In genomic region chr19:19053508-19054314, GRCh38 we compare ENCODE assay signal across 7 cellular contexts. TPM values are rescaled to one million over a fixed set of nuclear protein-coding genes. Genes with fewer than 3 reads are reported as not detected.
DNase-seq lines count a peak whose midpoint lies in the region; ATAC-seq and TF ChIP-seq lines count a peak whose summit lies in the region.

No MANE protein-coding gene starts in this region.

- H3K27ac ChIP-seq in esophagus muscularis mucosa (replicated peaks in 1 of 4) (no peak overlapping the region), upper lobe of left lung (no peak overlapping the region)

- ATAC-seq in upper lobe of left lung (ENCODE audit: low FRiP score in 2 of 2), result peak in 1 of 2 donors; percentile 62
- ATAC-seq in GM18517 (IDR thresholded peaks at IDR 0.05; ENCODE audit: unreplicated experiment), result no peak

- DNase-seq in GM12865 (ENCODE audit: low read depth) (peak; percentile 73), NCI-H1105 (lab: John Stamatoyannopoulos, UW) (peak; percentile 3), esophagus muscularis mucosa (ENCODE audit: extremely low spot score) (no peak), upper lobe of left lung (peak; percentile 58 to 78)
- peak; percentile 84 for DNase-seq in activated CD8-positive, alpha-beta memory T cell treated with anti-CD3 and anti-CD28 coated beads, Interleukin-2, amount 50 U/mL, for 48 hours

- H3K9me3 ChIP-seq in esophagus muscularis mucosa (no peaks in the 10 kb centered on the region), upper lobe of left lung (no peaks in the 10 kb centered on the region)

- no peak overlapping the region for H3K4me3 ChIP-seq in GM12865 (ENCODE audit: low read depth, low read length)
- H3K4me3 ChIP-seq in esophagus muscularis mucosa, result no peak overlapping the region
- no peak overlapping the region for H3K4me3 ChIP-seq in upper lobe of left lung

- no peak for TF ChIP-seq POLR2A in esophagus muscularis mucosa (IDR thresholded peaks at IDR 0.05; ENCODE audit: low read depth)
- TF ChIP-seq POLR2A in upper lobe of left lung (IDR thresholded peaks at IDR 0.05), result no peak

- H3K27me3 ChIP-seq in esophagus muscularis mucosa (no peaks in the 10 kb centered on the region), upper lobe of left lung (no peaks in the 10 kb centered on the region)

- H3K27ac Mint-ChIP-seq in nephron, result no peak overlapping the region

- TF ChIP-seq EP300 in esophagus muscularis mucosa (IDR thresholded peaks at IDR 0.05) (no peak), upper lobe of left lung (IDR thresholded peaks at IDR 0.05) (no peak)

- peaks cover 42 to 93% (median 77%) of the 10 kb centered on the region in 4 donors for H3K36me3 ChIP-seq in esophagus muscularis mucosa
- peaks cover 8 to 82% (median 51%) of the 10 kb centered on the region in 4 donors for H3K36me3 ChIP-seq in upper lobe of left lung

- H3K4me3 Mint-ChIP-seq in nephron, result no peak overlapping the region

- WGBS in esophagus muscularis mucosa, result 84% methylated on average over 16 of the region's 25 CpGs
- WGBS in upper lobe of left lung, 2 donors, result 87 to 92% methylated on average over 25 of the region's 25 CpGs

- no peaks in the 10 kb centered on the region for H3K9me3 Mint-ChIP-seq in nephron

- H3K4me1 ChIP-seq in esophagus muscularis mucosa, result no peaks in the 10 kb centered on the region
- H3K4me1 ChIP-seq in upper lobe of left lung, result no peaks in the 10 kb centered on the region

- H3K36me3 Mint-ChIP-seq in nephron (ENCODE audit: low read depth), result peaks cover 18% of the 10 kb centered on the region

- intact Hi-C loops in esophagus muscularis mucosa (cut with DNase I), result loop anchor here (5.0 kb wide), 1 partner anchor 84 kb away; the partner anchor contains the start of gene TMEM161A

- no peaks in the 10 kb centered on the region for H3K4me1 Mint-ChIP-seq in nephron

- H3K27me3 Mint-ChIP-seq in nephron (ENCODE audit: low read depth), result no peaks in the 10 kb centered on the region

- TF ChIP-seq CTCF in GM12865 (IDR thresholded peaks at IDR 0.05; ENCODE audit: insufficient read depth, low read depth, low read length, missing control alignments), result peak; percentile 81
- TF ChIP-seq CTCF in esophagus muscularis mucosa (IDR thresholded peaks at IDR 0.05), result peak; percentile 54 to 66 (median 57)
- peak; percentile 69 to 77 (median 75) for TF ChIP-seq CTCF in nephron (IDR thresholded peaks at IDR 0.05; ENCODE audit: unreplicated experiment in 3 of 3)
- TF ChIP-seq CTCF in upper lobe of left lung (IDR thresholded peaks at IDR 0.05), result peak; percentile 36 to 69 (median 60)

RNA-seq across cellular contexts. Expression of gene SLC25A42, which starts 10.1 kb away (rescaled TPM):
- total RNA-seq in esophagus muscularis mucosa, result 10 to 100 TPM; 11.2 to 16.8 (median 13.8) TPM
- total RNA-seq in upper lobe of left lung, result 10 to 100 TPM in 5 of 6 donors, 1 to 10 TPM in 1; 5.6 to 23.0 (median 13.6) TPM

RNA-seq across cellular contexts. Expression of gene ARMC6, which starts 20.3 kb away (rescaled TPM):
- total RNA-seq in esophagus muscularis mucosa (10 to 100 TPM; 16.2 to 25.8 (median 20.4) TPM), upper lobe of left lung (10 to 100 TPM; 14.1 to 46.5 (median 26.8) TPM)

RNA-seq across cellular contexts. Expression of gene SUGP2, which starts 20.4 kb away (rescaled TPM):
- total RNA-seq in esophagus muscularis mucosa (10 to 100 TPM; 23.1 to 45.7 (median 32.0) TPM), upper lobe of left lung (100 to 1,000 TPM in 2 of 6 donors, 10 to 100 TPM in 4; 33.6 to 179 (median 64.9) TPM)
